Comparison of ENCODE assay signal across 15 cellular contexts in genomic region chr5:95913663-95914062, GRCh38.
"Had no signal": no experiment of that assay in that cellular context is flagged by ENCODE, and none has a peak within 500 bp of the region (broad histone marks: within the 10 kb centered on the region; RNA-seq: fewer than 3 reads in every experiment).

No MANE protein-coding gene starts in this region.

- H3K4me3 ChIP-seq: esophagus muscularis mucosa had no signal

- H3K4me3 Mint-ChIP-seq: activated CD8-positive, alpha-beta T cell treated with anti-CD3 and anti-CD28 coated beads, Interleukin-2, amount 10 ng/mL, durations not matched to agents 7 days and 5 days; naive thymus-derived CD8-positive, alpha-beta T cell; type B pancreatic cell; WTC11 had no signal

- H3K27me3 Mint-ChIP-seq: naive thymus-derived CD8-positive, alpha-beta T cell; type B pancreatic cell had no signal

- H3K27me3 ChIP-seq: esophagus muscularis mucosa had no signal

- H3K36me3 Mint-ChIP-seq: WTC11 had no signal

- H3K27ac ChIP-seq: esophagus muscularis mucosa had no signal

- H3K27ac Mint-ChIP-seq: activated CD8-positive, alpha-beta T cell treated with anti-CD3 and anti-CD28 coated beads, Interleukin-2, amount 10 ng/mL, durations not matched to agents 7 days and 5 days; activated naive CD4-positive, alpha-beta T cell treated with anti-CD3 and anti-CD28 coated beads, Interleukin-2, amount 50 U/mL, for 72 hours; naive thymus-derived CD8-positive, alpha-beta T cell; type B pancreatic cell; WTC11 had no signal

- H3K9me3 ChIP-seq: esophagus muscularis mucosa had no signal

- DNase-seq: activated CD4-positive, alpha-beta T cell treated with anti-CD3 and anti-CD28 coated beads for 48 hours; activated CD8-positive, alpha-beta memory T cell treated with anti-CD3 and anti-CD28 coated beads, Interleukin-2, amount 50 U/mL, for 4 hours; activated CD8-positive, alpha-beta T cell treated with anti-CD3 and anti-CD28 coated beads, Interleukin-2, amount 10 ng/mL, durations not matched to agents 7 days and 5 days; activated gamma-delta T cell; activated T-cell treated with anti-CD3 and anti-CD28 coated beads, Interleukin-2, amount 50 U/mL, for 48 hours; hippocampal formation; kidney; left ventricle myocardium superior; mesenchymal stem cell; naive thymus-derived CD8-positive, alpha-beta T cell; stimulated activated naive CD8-positive, alpha-beta T cell treated with anti-CD3 and anti-CD28 coated beads, Interleukin-15, Interleukin-2, amounts not matched to agents 100 U/mL and 50 U/mL, for 24 hours had no signal

- H3K9me3 Mint-ChIP-seq: activated naive CD4-positive, alpha-beta T cell treated with anti-CD3 and anti-CD28 coated beads, Interleukin-2, amount 50 U/mL, for 72 hours; naive thymus-derived CD8-positive, alpha-beta T cell; type B pancreatic cell; WTC11 had no signal
